In genomic region chr20:37846573-37846972, GRCh38 we compare ENCODE assay signal across 17 cellular contexts.
DNase-seq lines count a peak whose midpoint lies in the region; TF ChIP-seq lines count a peak whose summit lies in the region.
"Had no signal": no experiment of that assay in that cellular context is flagged by ENCODE, and none has a peak within 500 bp of the region (broad histone marks: within the 10 kb centered on the region; RNA-seq: fewer than 3 reads in every experiment).

No MANE protein-coding gene starts in this region.

- peak overlapping the region; percentile 72 for H3K27ac ChIP-seq in HUES48 (ENCODE audit: low read depth, low read length)
- peak overlapping the region; percentile 97 for H3K27ac ChIP-seq in VCaP
- H3K27ac ChIP-seq: Peyer's patch, uterus had no signal

- no peak overlapping the region for H3K9ac ChIP-seq in HUES48 (ENCODE audit: low read depth, low read length)

- peaks cover 27% of the 10 kb centered on the region for H3K36me3 Mint-ChIP-seq in nephron progenitor cell (ENCODE audit: low read depth)

- no peak overlapping the region for H3K27ac Mint-ChIP-seq in nephron progenitor cell
- H3K27ac Mint-ChIP-seq: natural killer cell treated with Interleukin-12 subunit alpha and Interleukin-12 subunit beta and Interleukin-15 and Interleukin-18, amount 100 ng/mL, for 72 hours; stimulated activated memory B cell treated with anti-CD40 and anti-IgM and Interleukin-4, amounts not matched to agents 10 μg/mL and 1 μg/mL and 100 μg/mL, for 72 hours; T-cell had no signal

- no peaks in the 10 kb centered on the region for H3K9me3 ChIP-seq in HUES48 (ENCODE audit: control insufficient read depth, insufficient read depth, low read length)
- H3K9me3 ChIP-seq: Peyer's patch, uterus had no signal

- no peaks in the 10 kb centered on the region for H3K27me3 Mint-ChIP-seq in nephron progenitor cell (ENCODE audit: low read depth, poor library complexity)
- H3K27me3 Mint-ChIP-seq: natural killer cell treated with Interleukin-12 subunit alpha and Interleukin-12 subunit beta and Interleukin-15 and Interleukin-18, amount 100 ng/mL, for 72 hours; stimulated activated memory B cell treated with anti-CD40 and anti-IgM and Interleukin-4, amounts not matched to agents 10 μg/mL and 1 μg/mL and 100 μg/mL, for 72 hours; T-cell had no signal

- peaks cover 27% of the 10 kb centered on the region for H3K4me1 ChIP-seq in HUES48 (ENCODE audit: control insufficient read depth, insufficient read depth, low read length)
- H3K4me1 ChIP-seq: Peyer's patch, uterus had no signal

- no peak overlapping the region for H3K4me3 ChIP-seq in HUES48 (ENCODE audit: low read depth, low read length)
- H3K4me3 ChIP-seq: Peyer's patch, uterus had no signal

- H3K4me1 Mint-ChIP-seq in nephron progenitor cell: peaks cover 72% of the 10 kb centered on the region
- H3K4me1 Mint-ChIP-seq: stimulated activated memory B cell treated with anti-CD40 and anti-IgM and Interleukin-4, amounts not matched to agents 10 μg/mL and 1 μg/mL and 100 μg/mL, for 72 hours; T-cell had no signal

- H3K27me3 ChIP-seq in HUES48 (ENCODE audit: control insufficient read depth, insufficient read depth, low read length): no peaks in the 10 kb centered on the region
- H3K27me3 ChIP-seq: Peyer's patch, uterus had no signal

- peaks cover 15% of the 10 kb centered on the region for H3K36me3 ChIP-seq in HUES48 (ENCODE audit: control insufficient read depth, insufficient read depth, low read length)
- H3K36me3 ChIP-seq: uterus had no signal

- no peaks in the 10 kb centered on the region for H3K9me3 Mint-ChIP-seq in nephron progenitor cell
- H3K9me3 Mint-ChIP-seq: natural killer cell treated with Interleukin-12 subunit alpha and Interleukin-12 subunit beta and Interleukin-15 and Interleukin-18, amount 100 ng/mL, for 72 hours; stimulated activated memory B cell treated with anti-CD40 and anti-IgM and Interleukin-4, amounts not matched to agents 10 μg/mL and 1 μg/mL and 100 μg/mL, for 72 hours; T-cell had no signal

- peak; percentile 21 to 52 for DNase-seq in NCI-H1930 (lab: John Stamatoyannopoulos, UW)
- no peak for DNase-seq in nephron progenitor cell
- no peak for DNase-seq in OCI-M2 (lab: John Stamatoyannopoulos, UW; ENCODE audit: unreplicated experiment)
- no peak for DNase-seq in hippocampal formation (lab: John Stamatoyannopoulos, UW)
- DNase-seq in NCI-H1048 (lab: John Stamatoyannopoulos, UW): no peak
- DNase-seq: activated CD4-positive, alpha-beta T cell treated with anti-CD3 and anti-CD28 coated beads for 1 hour; activated T-cell treated with anti-CD3 and anti-CD28 coated beads for 4 hours; head of caudate nucleus; left ventricle myocardium superior; Peyer's patch; stimulated activated CD4-positive, alpha-beta T cell treated with anti-CD3 and anti-CD28 coated beads, Interleukin-4, amount 100 ng/mL, for 4 hours; T-cell; uterus had no signal

- H3K4me3 Mint-ChIP-seq in nephron progenitor cell: peak overlapping the region; percentile 23
- H3K4me3 Mint-ChIP-seq: natural killer cell treated with Interleukin-12 subunit alpha and Interleukin-12 subunit beta and Interleukin-15 and Interleukin-18, amount 100 ng/mL, for 72 hours; stimulated activated memory B cell treated with anti-CD40 and anti-IgM and Interleukin-4, amounts not matched to agents 10 μg/mL and 1 μg/mL and 100 μg/mL, for 72 hours; T-cell had no signal

- TF ChIP-seq CTCF in VCaP (conservative IDR thresholded peaks at IDR 0.05): no peak
- TF ChIP-seq CTCF in nephron progenitor cell (IDR thresholded peaks at IDR 0.05): no peak

Comparison
In these comparisons a context has a peak if more than half of its experiments do, and no peak if none do; other contexts are left out.
1. DNase-seq: peak in NCI-H1930 (2 of 2); none in nephron progenitor cell (single experiment), OCI-M2 (single experiment), hippocampal formation (0 of 2) and NCI-H1048 (single experiment).